ENCODE assay signal across 22 cellular contexts in genomic region chr7:20892776-20893175, GRCh38.
DNase-seq lines count a peak whose midpoint lies in the region; ATAC-seq and TF ChIP-seq lines count a peak whose summit lies in the region.
"Had no signal": no experiment of that assay in that cellular context is flagged by ENCODE, and none has a peak within 500 bp of the region (broad histone marks: within the 10 kb centered on the region; RNA-seq: fewer than 3 reads in every experiment).

No MANE protein-coding gene starts in this region.

- DNase-seq in DMS153 treated with DMSO at 0.1 percent for 48 hours (lab: John Stamatoyannopoulos, UW; ENCODE audit: unreplicated experiment) (peak; percentile 40), DMS153 (lab: John Stamatoyannopoulos, UW) (no peak), NCI-H2081 treated with DMSO at 0.1 percent for 48 hours (lab: John Stamatoyannopoulos, UW) (peak; percentile 26), NCI-H748 (lab: John Stamatoyannopoulos, UW; ENCODE audit: unreplicated experiment) (peak; percentile 86), AG08395 (ENCODE audit: low spot score) (no peak), lower leg skin (ENCODE audit: low spot score in 2 of 2) (no peak)
- DNase-seq: ACHN; Caco-2; CD4-positive, alpha-beta memory T cell; DMS 273 treated with DMSO at 0.1 percent for 48 hours; KG1; NCI-H1694; NCI-H2107; NCI-H524 treated with DMSO at 0.1 percent for 48 hours; PC-9; RPMI8226; SHP77; SK-N-SH; T-helper 2 cell had no signal

- H3K4me1 Mint-ChIP-seq in nephron: peaks cover 3% of the 10 kb centered on the region
- H3K4me1 Mint-ChIP-seq: CD4-positive, alpha-beta memory T cell had no signal

- no peak overlapping the region for H3K4me3 ChIP-seq in lower leg skin (ENCODE audit: low read depth, poor library complexity, severe bottlenecking)
- H3K4me3 ChIP-seq: BLaER1 treated with 17β-estradiol and CSF1 and Interleukin-3, amounts not matched to agents 10 nM and 100 nM; PC-9 had no signal

- peaks cover 14% of the 10 kb centered on the region for H3K9me3 Mint-ChIP-seq in nephron

- H3K4me3 Mint-ChIP-seq in nephron: no peak overlapping the region
- H3K4me3 Mint-ChIP-seq: CD4-positive, alpha-beta memory T cell had no signal

- no peak for TF ChIP-seq CTCF in nephron (IDR thresholded peaks at IDR 0.05; ENCODE audit: unreplicated experiment in 3 of 3)
- TF ChIP-seq CTCF in lower leg skin (IDR thresholded peaks at IDR 0.05): no peak

- ATAC-seq in HG03045 (IDR thresholded peaks at IDR 0.05; ENCODE audit: unreplicated experiment): no peak

- no peak for TF ChIP-seq POLR2A in lower leg skin (IDR thresholded peaks at IDR 0.05)

- H3K36me3 Mint-ChIP-seq in nephron (ENCODE audit: low read depth): no peaks in the 10 kb centered on the region
- H3K36me3 Mint-ChIP-seq: CD4-positive, alpha-beta memory T cell had no signal

- intact Hi-C loops in lower leg skin (cut with DNase I; ENCODE audit: low total_unique reads): no loop called here

- WGBS in lower leg skin, 2 donors: 42 to 61% methylated on average over 1 of the region's 1 CpG

- H3K27me3 Mint-ChIP-seq in nephron (ENCODE audit: low read depth): no peaks in the 10 kb centered on the region
- H3K27me3 Mint-ChIP-seq: CD4-positive, alpha-beta memory T cell had no signal

- peak overlapping the region; percentile 5 to 71 (median 62) for H3K27ac Mint-ChIP-seq in nephron
- H3K27ac Mint-ChIP-seq: CD4-positive, alpha-beta memory T cell had no signal

Comparison
In these comparisons a context has a peak if more than half of its experiments do, and no peak if none do; other contexts are left out.
1. DNase-seq: peak in DMS153 treated with DMSO at 0.1 percent for 48 hours (single experiment), NCI-H2081 treated with DMSO at 0.1 percent for 48 hours (single experiment) and NCI-H748 (single experiment); none in DMS153 (single experiment), AG08395 (single experiment) and lower leg skin (0 of 2).